Comparison of ENCODE assay signal across 8 cellular contexts in the genomic region with DNA sequence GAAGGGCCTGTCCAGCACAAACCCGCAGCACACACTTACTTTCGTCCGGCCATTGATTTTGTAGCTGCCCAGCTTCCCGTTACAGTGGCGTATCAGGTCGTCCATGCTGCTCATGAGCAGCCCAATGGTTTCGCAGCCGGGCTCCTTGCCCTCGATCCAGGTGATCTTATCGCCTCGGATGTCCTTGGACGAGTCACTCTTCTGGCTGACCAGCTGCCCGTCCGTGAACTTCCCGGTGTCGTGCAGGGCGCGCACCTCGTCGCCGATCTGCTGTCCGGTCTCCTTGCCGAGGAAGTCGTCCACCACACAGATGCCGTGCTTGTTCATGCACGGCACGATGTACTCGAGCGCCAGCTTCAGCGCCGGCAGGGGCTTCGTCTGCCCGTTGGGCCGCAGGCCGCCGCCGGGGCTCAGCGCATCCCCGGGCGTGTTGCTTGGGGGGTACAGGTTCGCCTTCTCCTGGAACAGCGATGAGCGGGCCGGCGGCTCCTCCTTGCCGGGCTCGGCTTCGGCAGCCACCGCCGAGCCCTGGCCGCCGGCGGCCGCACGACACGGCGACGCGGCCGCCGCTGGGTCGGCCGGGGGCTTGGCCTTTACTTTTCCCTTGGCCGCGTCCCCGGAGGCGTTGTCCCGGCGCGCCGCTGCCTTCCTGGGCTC. TPM values are rescaled to one million over a fixed set of nuclear protein-coding genes. Genes with fewer than 3 reads are reported as not detected.
DNase-seq lines count a peak whose midpoint lies in the region; ATAC-seq and TF ChIP-seq lines count a peak whose summit lies in the region.

No MANE protein-coding gene starts in this region.

- no peaks in the 10 kb centered on the region for H3K9me3 ChIP-seq in ovary

- H3K36me3 ChIP-seq in ovary, result no peaks in the 10 kb centered on the region

- peak; percentile 0 for ATAC-seq in GM18519 (IDR thresholded peaks at IDR 0.05; ENCODE audit: low FRiP score, unreplicated experiment)
- ATAC-seq in HG03066 (IDR thresholded peaks at IDR 0.05; ENCODE audit: low read depth, unreplicated experiment), result peak; percentile 13

- TF ChIP-seq POLR2A in ovary (IDR thresholded peaks at IDR 0.05), result no peak

- no peak for TF ChIP-seq EP300 in ovary (IDR thresholded peaks at IDR 0.05)

- peak overlapping the region; percentile 91 to 99 for H3K27ac ChIP-seq in ovary

- 0 to 1% (median 0%) methylated on average over 61 to 71 of the region's 71 CpGs for WGBS in ovary, 3 donors

- DNase-seq in A172 (ENCODE audit: low spot score), result peak; percentile 46
- DNase-seq in RPMI7951 (ENCODE audit: low read depth), result peak; percentile 37
- DNase-seq in activated naive CD4-positive, alpha-beta T cell treated with anti-CD3 and anti-CD28 coated beads, Interleukin-2, amount 50 U/mL, for 16 hours, result peak; percentile 52
- peak in 40 of 42 donors; percentile 10 to 65 (median 38) for DNase-seq in head of caudate nucleus
- peak; percentile 24 to 60 (median 43) for DNase-seq in ovary
- no peak for DNase-seq in NCI-H1930 (lab: John Stamatoyannopoulos, UW)

- no peak for TF ChIP-seq CTCF in ovary (IDR thresholded peaks at IDR 0.05)

- H3K27me3 ChIP-seq in ovary, result no peaks in the 10 kb centered on the region

- H3K4me3 ChIP-seq in ovary, result peak overlapping the region; percentile 73

- intact Hi-C loops in head of caudate nucleus (cut with DNase I) (loop anchor here (5.0 kb wide), 2 partner anchors 84 to 106 kb away; partner anchors contain the start of genes EXOC8, SPRTN and TSNAX), ovary (cut with DNase I) (loop anchor here in 1 of 4 donors (10.0 kb wide), 1 partner anchor 104 kb away; the partner anchor contains the start of gene TSNAX)

- peaks cover 7% of the 10 kb centered on the region for H3K4me1 ChIP-seq in ovary (ENCODE audit: insufficient read depth)

RNA-seq across cellular contexts. Expression of gene EGLN1, which starts 1.0 kb away (rescaled TPM):
- 43.6 and 57.8 TPM in 2 replicates for total RNA-seq in A172 (2014; rRNA removed; shearing (Covaris generic))
- total RNA-seq in RPMI7951 (2014; rRNA removed; shearing (Covaris generic)), result 34.2 and 40.1 TPM in 2 replicates
- 10 to 100 TPM; 26.3 to 52.0 (median 39.1) TPM for total RNA-seq in ovary
- polyA plus RNA-seq in ovary, result 10 to 100 TPM; 18.5 to 47.4 TPM

Comparison
In these comparisons a context has a peak if more than half of its experiments do, and no peak if none do; other contexts are left out.
1. DNase-seq: peak in A172 (single experiment), RPMI7951 (single experiment), activated naive CD4-positive, alpha-beta T cell treated with anti-CD3 and anti-CD28 coated beads, Interleukin-2, amount 50 U/mL, for 16 hours (single experiment), head of caudate nucleus (40 of 42) and ovary (5 of 5); none in NCI-H1930 (0 of 2).